Comparison of ENCODE assay signal across 1 cellular context in genomic region chr9:129584136-129584535, GRCh38.
A peak's percentile ranks its signal among the peaks of the same experiment; 100 is the strongest.
TF ChIP-seq lines count a peak whose summit lies in the region.

No MANE protein-coding gene starts in this region.

TF ChIP-seq in K562, 482 proteins besides CTCF, POLR2A, EP300 and RAD21 (continued from another document):
- TF ChIP-seq AFF1 (IDR thresholded peaks at IDR 0.05; ENCODE audit: low read depth in 1 of 2, partially characterized antibody in 2 of 2) (peak in 1 of 2 experiments; percentile 85), FIP1L1 (IDR thresholded peaks at IDR 0.05; ENCODE audit: low read depth, low read length, poor library complexity, severe bottlenecking) (no peak), NFRKB (IDR thresholded peaks at IDR 0.05; ENCODE audit: low read depth) (peak; percentile 14; the same call in 1 of the 2 replicates), SAFB (IDR thresholded peaks at IDR 0.05; ENCODE audit: borderline replicate concordance, low read depth, low read length) (no peak), PPARD (CRISPR knock-in tag; IDR thresholded peaks at IDR 0.05) (no peak), RAD51 (IDR thresholded peaks at IDR 0.05; ENCODE audit: borderline replicate concordance, low read depth) (peak; percentile 92), SIRT6 (IDR thresholded peaks at IDR 0.05; ENCODE audit: low read depth, low read length) (no peak), RBBP5 (IDR thresholded peaks at IDR 0.05; ENCODE audit: borderline replicate concordance, insufficient read depth, low read length, poor library complexity, severe bottlenecking) (no peak), ZNF407 (IDR thresholded peaks at IDR 0.05; ENCODE audit: low read depth) (no peak), ZNF431 (CRISPR knock-in tag; IDR thresholded peaks at IDR 0.05) (no peak), KDM5B (IDR thresholded peaks at IDR 0.05; ENCODE audit: insufficient replicate concordance, low read depth, low read length) (peak; percentile 50), TBP (optimal IDR thresholded peaks at IDR 0.05; ENCODE audit: low read depth, low read length) (peak; percentile 49), LEF1 (IDR thresholded peaks at IDR 0.05) (no peak), FOS (IDR thresholded peaks at IDR 0.05; ENCODE audit: extremely low read depth, insufficient read length) (peak; percentile 78), ZNF41 (CRISPR knock-in tag; conservative IDR thresholded peaks at IDR 0.05) (no peak), PHF8 (IDR thresholded peaks at IDR 0.05; ENCODE audit: borderline replicate concordance, low read length) (peak; percentile 29; the same call in 1 of the 2 replicates), RCOR1 (IDR thresholded peaks at IDR 0.05; ENCODE audit: borderline replicate concordance in 1 of 2, low read depth in 2 of 2, low read length in 2 of 2) (peak in 1 of 2 experiments; percentile 14; a peak in 1 of 4 replicates), SRF (CRISPR knock-in tag; IDR thresholded peaks at IDR 0.05) (peak in 1 of 2 experiments; percentile 33; a peak in 1 of 4 replicates), ZBTB26 (CRISPR knock-in tag; IDR thresholded peaks at IDR 0.05) (no peak), CREM (IDR thresholded peaks at IDR 0.05; ENCODE audit: low read depth) (peak; percentile 64), MNT (conservative IDR thresholded peaks at IDR 0.05) (peak in 1 of 2 experiments; percentile 29; a peak in 2 of 4 replicates), SPI1 (IDR thresholded peaks at IDR 0.05; ENCODE audit: borderline replicate concordance, low read depth, low read length) (peak; percentile 76), ATF6 (CRISPR knock-in tag; IDR thresholded peaks at IDR 0.05) (no peak)
